In the genomic region with DNA sequence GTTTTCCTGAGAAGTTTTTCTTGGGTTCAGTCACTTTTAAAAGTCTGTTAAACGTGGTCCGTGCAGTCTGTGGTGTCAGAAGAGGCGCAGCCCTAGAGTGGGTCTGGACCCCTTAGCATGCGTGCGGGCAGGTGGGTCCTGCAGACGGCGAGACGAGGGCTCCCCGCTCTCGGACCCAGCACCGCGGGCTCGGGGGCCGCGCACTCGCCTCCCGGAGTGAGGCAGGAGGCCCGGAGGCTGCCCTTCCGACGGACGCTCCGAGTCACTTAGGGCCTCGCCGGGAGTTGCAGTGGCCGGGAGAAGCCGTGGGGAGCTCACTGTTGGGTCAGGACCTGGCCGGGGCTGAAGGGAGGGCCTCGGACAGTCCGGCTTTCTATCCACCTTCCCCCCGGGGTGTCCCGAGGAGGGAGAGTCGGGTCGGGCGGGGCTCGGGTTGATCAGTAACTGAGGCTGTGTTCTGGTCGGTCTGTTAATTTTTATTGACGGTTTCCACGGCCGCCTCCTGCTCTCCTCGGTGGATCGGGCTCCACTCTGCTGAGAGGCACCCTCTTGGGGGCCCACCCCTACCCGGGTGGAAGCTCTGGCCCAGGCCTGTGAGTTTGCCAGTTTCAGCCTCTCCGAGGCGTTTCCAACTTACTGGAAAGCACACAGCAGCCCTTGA, we compare ENCODE assay signal across 8 cellular contexts. TPM values are rescaled to one million over a fixed set of nuclear protein-coding genes. Genes with fewer than 3 reads are reported as not detected.
A peak's percentile ranks its signal among the peaks of the same experiment; 100 is the strongest.
DNase-seq lines count a peak whose midpoint lies in the region; ATAC-seq and TF ChIP-seq lines count a peak whose summit lies in the region.

No MANE protein-coding gene starts in this region.

- no peak for ATAC-seq in stimulated activated naive CD8-positive, alpha-beta T cell treated with anti-CD3 and anti-CD28 coated beads, Interleukin-15, Interleukin-2, amounts not matched to agents 100 U/mL and 50 U/mL, for 24 hours
- ATAC-seq in HG03565 (IDR thresholded peaks at IDR 0.05; ENCODE audit: unreplicated experiment), result no peak

- no peak for TF ChIP-seq POLR2A in transverse colon (IDR thresholded peaks at IDR 0.05)

- in situ Hi-C loops in transverse colon (cut with MboI; ENCODE audit: low pct_ligation_motif_present in 1 of 4, low pct_unique_long_range_greater_than_20kb in 1 of 4, low sequenced_read_pairs in 3 of 4), result no loop called here

- H3K4me1 Mint-ChIP-seq in stimulated activated naive CD8-positive, alpha-beta T cell treated with anti-CD3 and anti-CD28 coated beads, Interleukin-15, Interleukin-2, amounts not matched to agents 100 ng/mL and 50 ng/mL, for 24 hours (ENCODE audit: low read depth), result peaks cover 41% of the 10 kb centered on the region

- H3K27me3 ChIP-seq in liver (ENCODE audit: control insufficient read depth in 4 of 4, insufficient read depth in 4 of 4, low read length in 3 of 4), result no peaks in the 10 kb centered on the region
- no peaks in the 10 kb centered on the region for H3K27me3 ChIP-seq in transverse colon

- H3K36me3 Mint-ChIP-seq in stimulated activated naive CD8-positive, alpha-beta T cell treated with anti-CD3 and anti-CD28 coated beads, Interleukin-15, Interleukin-2, amounts not matched to agents 100 ng/mL and 50 ng/mL, for 24 hours (ENCODE audit: low read depth), result peaks cover 39% of the 10 kb centered on the region

- H3K4me3 ChIP-seq in liver (ENCODE audit: low read depth in 1 of 3, low read length in 3 of 3), result peak overlapping the region; percentile 94 to 95 (median 95)
- peak overlapping the region; percentile 94 to 99 (median 96) for H3K4me3 ChIP-seq in transverse colon

- H3K4me3 Mint-ChIP-seq in stimulated activated naive CD8-positive, alpha-beta T cell treated with anti-CD3 and anti-CD28 coated beads, Interleukin-15, Interleukin-2, amounts not matched to agents 100 ng/mL and 50 ng/mL, for 24 hours, result peak overlapping the region; percentile 92

- WGBS in liver, result under 1% methylated on average over 44 of the region's 44 CpGs
- whole genome bisulfite sequencing in transverse colon (ENCODE audit: low coverage in 1 of 2), 2 donors, result 0% methylated on average over 40 of the region's 44 CpGs; no CpG with 5 or more reads in 1 of the 2 donors

- no peaks in the 10 kb centered on the region for H3K27me3 Mint-ChIP-seq in stimulated activated naive CD8-positive, alpha-beta T cell treated with anti-CD3 and anti-CD28 coated beads, Interleukin-15, Interleukin-2, amounts not matched to agents 100 ng/mL and 50 ng/mL, for 24 hours

- H3K27ac ChIP-seq in liver (ENCODE audit: low read depth in 1 of 2, low read length in 2 of 2) (peak overlapping the region; percentile 20 to 72), transverse colon (peak overlapping the region; percentile 98 to 100 (median 100))

- intact Hi-C loops in transverse colon (cut with DNase I; ENCODE audit: low total_unique reads), result no loop called here

- no peak for DNase-seq in stimulated activated naive CD8-positive, alpha-beta T cell treated with anti-CD3 and anti-CD28 coated beads, Interleukin-15, Interleukin-2, amounts not matched to agents 100 U/mL and 50 U/mL, for 24 hours
- DNase-seq in astrocyte of the hippocampus (ENCODE audit: low read depth, low spot score) (peak; percentile 42), transverse colon (peak; percentile 77), SHP77 treated with DMSO at 0.1 percent for 48 hours (lab: John Stamatoyannopoulos, UW) (no peak), NCI-H1048 (lab: John Stamatoyannopoulos, UW) (no peak)

- no peak for TF ChIP-seq CTCF in liver (IDR thresholded peaks at IDR 0.05; ENCODE audit: low read depth, low read length, missing input control)
- TF ChIP-seq CTCF in transverse colon (IDR thresholded peaks at IDR 0.05), result no peak

- H3K9ac ChIP-seq in liver (ENCODE audit: low read depth in 1 of 2, low read length in 2 of 2), result peak overlapping the region; percentile 71 to 94

- TF ChIP-seq EP300 in transverse colon (IDR thresholded peaks at IDR 0.05; ENCODE audit: low read depth), result no peak

- no peaks in the 10 kb centered on the region for H3K9me3 ChIP-seq in liver (ENCODE audit: control insufficient read depth in 4 of 4, low read length in 3 of 4)
- H3K9me3 ChIP-seq in transverse colon, result no peaks in the 10 kb centered on the region

- peaks cover 11 to 49% (median 39%) of the 10 kb centered on the region in 4 donors for H3K4me1 ChIP-seq in liver (ENCODE audit: control insufficient read depth in 4 of 4, insufficient read depth in 4 of 4, low read length in 3 of 4)
- peaks cover 39 to 62% (median 55%) of the 10 kb centered on the region in 4 donors for H3K4me1 ChIP-seq in transverse colon

- no peaks in the 10 kb centered on the region for H3K9me3 Mint-ChIP-seq in stimulated activated naive CD8-positive, alpha-beta T cell treated with anti-CD3 and anti-CD28 coated beads, Interleukin-15, Interleukin-2, amounts not matched to agents 100 ng/mL and 50 ng/mL, for 24 hours

- TF ChIP-seq RAD21 in liver (IDR thresholded peaks at IDR 0.05), result no peak

- H3K36me3 ChIP-seq in liver (ENCODE audit: control insufficient read depth in 4 of 4, insufficient read depth in 3 of 4, low read depth in 1 of 4, low read length in 3 of 4) (peaks cover 0 to 9% (median 6%) of the 10 kb centered on the region in 4 donors), transverse colon (peaks cover 0 to 2% (median 0%) of the 10 kb centered on the region in 4 donors)

- H3K27ac Mint-ChIP-seq in stimulated activated naive CD8-positive, alpha-beta T cell treated with anti-CD3 and anti-CD28 coated beads, Interleukin-15, Interleukin-2, amounts not matched to agents 100 ng/mL and 50 ng/mL, for 24 hours, result peak overlapping the region; percentile 91

TF ChIP-seq in liver, 16 proteins besides CTCF, POLR2A, EP300 and RAD21:
- TF ChIP-seq YY1 (IDR thresholded peaks at IDR 0.05), result no peak
- TF ChIP-seq TAF1 (conservative IDR thresholded peaks at IDR 0.05), result peak; percentile 68

RNA-seq across cellular contexts. Expression of a gene that starts 1.3 kb away (rescaled TPM):
- total RNA-seq in liver, result 100 to 1,000 TPM in 1 of 2 donors, 10 to 100 TPM in 1; 98.1 to 147 TPM
- polyA plus RNA-seq in liver, result 10 to 100 TPM; 72.9 to 76.5 TPM
- 100 to 1,000 TPM; 145 to 258 (median 194) TPM for total RNA-seq in transverse colon

RNA-seq across cellular contexts. Expression of a gene that starts 23.2 kb away (rescaled TPM):
- total RNA-seq in liver (1 to 10 TPM in 1 of 2 donors, not detected in 1; 3.1 TPM), transverse colon (not detected)
- polyA plus RNA-seq in liver, result not detected

RNA-seq across cellular contexts. Expression of a gene that starts 29.1 kb away (rescaled TPM):
- total RNA-seq in liver (10 to 100 TPM in 1 of 2 donors, under 1 TPM in 1; 0.08 to 20.2 TPM), transverse colon (not detected)
- 1 to 10 TPM in 1 of 2 donors, under 1 TPM in 1; 0.24 to 1.8 TPM for polyA plus RNA-seq in liver

RNA-seq across cellular contexts. Expression of a gene that starts 42.3 kb away (rescaled TPM):
- total RNA-seq in liver, result 100 to 1,000 TPM in 1 of 2 donors, under 1 TPM in 1; 0.17 to 225 TPM
- polyA plus RNA-seq in liver, result 1 to 10 TPM in 1 of 2 donors, under 1 TPM in 1; 0.67 to 2.7 TPM
- not detected for total RNA-seq in transverse colon

RNA-seq across cellular contexts. Expression of a gene that starts 47.6 kb away (rescaled TPM):
- under 1 TPM in 1 of 2 donors, not detected in 1; 0.08 TPM for total RNA-seq in liver
- polyA plus RNA-seq in liver, result under 1 TPM in 1 of 2 donors, not detected in 1; 0.05 TPM
- total RNA-seq in transverse colon, result 100 to 1,000 TPM; 197 to 501 (median 402) TPM

Comparison
In these comparisons a context has a peak if more than half of its experiments do, and no peak if none do; other contexts are left out.
1. DNase-seq: peak in astrocyte of the hippocampus (single experiment) and transverse colon (single experiment); none in stimulated activated naive CD8-positive, alpha-beta T cell treated with anti-CD3 and anti-CD28 coated beads, Interleukin-15, Interleukin-2, amounts not matched to agents 100 U/mL and 50 U/mL, for 24 hours (single experiment), SHP77 treated with DMSO at 0.1 percent for 48 hours (single experiment) and NCI-H1048 (single experiment).